Comparison of ENCODE assay signal across 1 cellular context in the genomic region with DNA sequence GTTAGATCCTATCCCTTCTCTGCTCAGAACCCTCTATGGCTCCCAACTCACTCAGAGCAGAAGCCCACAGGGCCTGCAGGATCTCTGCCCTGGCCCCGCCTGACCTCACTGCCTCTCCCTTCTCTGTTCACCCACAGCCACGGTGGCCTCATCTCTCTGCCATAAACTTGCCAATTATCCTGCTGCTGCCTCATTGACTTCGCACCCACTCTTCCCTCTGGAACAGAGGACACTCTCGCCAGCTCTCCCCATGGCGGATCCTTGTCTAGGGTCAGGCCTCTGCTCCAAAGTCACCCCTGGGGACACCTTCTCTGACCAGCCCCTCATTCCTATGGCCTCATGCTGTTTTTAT.
TF ChIP-seq lines count a peak whose summit lies in the region.

No MANE protein-coding gene starts in this region.

TF ChIP-seq in HepG2, 621 proteins besides CTCF, POLR2A, EP300 and RAD21 (continued from another document):
- TF ChIP-seq, protein P1, sequence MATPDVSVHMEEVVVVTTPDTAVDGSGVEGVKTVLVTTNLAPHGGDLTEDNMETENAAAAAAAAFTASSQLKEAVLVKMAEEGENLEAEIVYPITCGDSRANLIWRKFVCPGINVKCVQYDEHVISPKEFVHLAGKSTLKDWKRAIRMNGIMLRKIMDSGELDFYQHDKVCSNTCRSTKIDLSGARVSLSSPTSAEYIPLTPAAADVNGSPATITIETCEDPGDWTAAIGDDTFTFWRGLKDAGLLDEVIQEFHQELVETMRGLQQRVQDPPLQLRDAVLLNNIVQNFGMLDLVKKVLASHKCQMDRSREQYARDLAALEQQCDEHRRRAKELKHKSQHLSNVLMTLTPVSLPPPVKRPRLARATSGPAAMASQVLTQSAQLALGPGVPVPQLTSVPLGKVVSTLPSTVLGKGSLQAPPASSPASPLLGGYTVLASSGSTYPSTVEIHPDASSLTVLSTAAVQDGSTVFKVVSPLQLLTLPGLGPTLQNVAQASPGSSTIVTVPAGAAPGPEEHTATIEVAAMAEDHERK (CRISPR knock-in tag; IDR thresholded peaks at IDR 0.05; ENCODE audit: low read depth): no peak
- TF ChIP-seq FOSL2 (CRISPR knock-in tag; IDR thresholded peaks at IDR 0.05): no peak
- TF ChIP-seq BRD4 (CRISPR knock-in tag; IDR thresholded peaks at IDR 0.05): no peak
- no peak for TF ChIP-seq ZFP62 (CRISPR knock-in tag; IDR thresholded peaks at IDR 0.05)
- TF ChIP-seq HNRNPH1 (optimal IDR thresholded peaks at IDR 0.05; ENCODE audit: low read depth, low read length): no peak
- TF ChIP-seq ZNF224 (CRISPR knock-in tag; IDR thresholded peaks at IDR 0.05): peak; percentile 28; the same call in 1 of the 2 replicates
- no peak for TF ChIP-seq CBX1 (IDR thresholded peaks at IDR 0.05; ENCODE audit: low read depth)
- no peak for TF ChIP-seq MYC (CRISPR knock-in tag; IDR thresholded peaks at IDR 0.05; ENCODE audit: borderline replicate concordance)
- TF ChIP-seq TAF15 (IDR thresholded peaks at IDR 0.05; ENCODE audit: low read depth, low read length, poor library complexity, severe bottlenecking): no peak
- no peak for TF ChIP-seq ZNF550 (CRISPR knock-in tag; IDR thresholded peaks at IDR 0.05; ENCODE audit: borderline replicate concordance)
- no peak for TF ChIP-seq ZBTB8A (CRISPR knock-in tag; IDR thresholded peaks at IDR 0.05; ENCODE audit: borderline replicate concordance, low read depth)
- no peak for TF ChIP-seq ZNF570 (CRISPR knock-in tag; IDR thresholded peaks at IDR 0.05; ENCODE audit: borderline replicate concordance)
- TF ChIP-seq NONO (IDR thresholded peaks at IDR 0.05): no peak
- TF ChIP-seq NONO (CRISPR knock-in tag; conservative IDR thresholded peaks at IDR 0.05): no peak
- TF ChIP-seq, protein P2, sequence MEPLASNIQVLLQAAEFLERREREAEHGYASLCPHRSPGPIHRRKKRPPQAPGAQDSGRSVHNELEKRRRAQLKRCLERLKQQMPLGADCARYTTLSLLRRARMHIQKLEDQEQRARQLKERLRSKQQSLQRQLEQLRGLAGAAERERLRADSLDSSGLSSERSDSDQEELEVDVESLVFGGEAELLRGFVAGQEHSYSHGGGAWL (CRISPR knock-in tag; IDR thresholded peaks at IDR 0.05): no peak
- TF ChIP-seq HNF4A (CRISPR knock-in tag; IDR thresholded peaks at IDR 0.05): no peak
- no peak for TF ChIP-seq NR2F1 (CRISPR knock-in tag; IDR thresholded peaks at IDR 0.05)
- TF ChIP-seq, protein P3, sequence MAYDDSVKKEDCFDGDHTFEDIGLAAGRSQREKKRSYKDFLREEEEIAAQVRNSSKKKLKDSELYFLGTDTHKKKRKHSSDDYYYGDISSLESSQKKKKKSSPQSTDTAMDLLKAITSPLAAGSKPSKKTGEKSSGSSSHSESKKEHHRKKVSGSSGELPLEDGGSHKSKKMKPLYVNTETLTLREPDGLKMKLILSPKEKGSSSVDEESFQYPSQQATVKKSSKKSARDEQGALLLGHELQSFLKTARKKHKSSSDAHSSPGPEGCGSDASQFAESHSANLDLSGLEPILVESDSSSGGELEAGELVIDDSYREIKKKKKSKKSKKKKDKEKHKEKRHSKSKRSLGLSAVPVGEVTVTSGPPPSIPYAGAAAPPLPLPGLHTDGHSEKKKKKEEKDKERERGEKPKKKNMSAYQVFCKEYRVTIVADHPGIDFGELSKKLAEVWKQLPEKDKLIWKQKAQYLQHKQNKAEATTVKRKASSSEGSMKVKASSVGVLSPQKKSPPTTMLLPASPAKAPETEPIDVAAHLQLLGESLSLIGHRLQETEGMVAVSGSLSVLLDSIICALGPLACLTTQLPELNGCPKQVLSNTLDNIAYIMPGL (CRISPR knock-in tag; IDR thresholded peaks at IDR 0.05; ENCODE audit: borderline replicate concordance in 1 of 2, low read depth in 1 of 2): no peak
- peak; percentile 77; the same call in 1 of the 2 replicates for TF ChIP-seq ZNF598 (CRISPR knock-in tag; IDR thresholded peaks at IDR 0.05; ENCODE audit: borderline replicate concordance)
- no peak for TF ChIP-seq ZNF143 (CRISPR knock-in tag; IDR thresholded peaks at IDR 0.05)
- TF ChIP-seq ZNF547 (CRISPR knock-in tag; IDR thresholded peaks at IDR 0.05): 0 out of 2 replicates have a peak, but pooled peaks have one; percentile 47
- no peak for TF ChIP-seq NFIB (CRISPR knock-in tag; IDR thresholded peaks at IDR 0.05; ENCODE audit: borderline replicate concordance)
- TF ChIP-seq, protein P4, sequence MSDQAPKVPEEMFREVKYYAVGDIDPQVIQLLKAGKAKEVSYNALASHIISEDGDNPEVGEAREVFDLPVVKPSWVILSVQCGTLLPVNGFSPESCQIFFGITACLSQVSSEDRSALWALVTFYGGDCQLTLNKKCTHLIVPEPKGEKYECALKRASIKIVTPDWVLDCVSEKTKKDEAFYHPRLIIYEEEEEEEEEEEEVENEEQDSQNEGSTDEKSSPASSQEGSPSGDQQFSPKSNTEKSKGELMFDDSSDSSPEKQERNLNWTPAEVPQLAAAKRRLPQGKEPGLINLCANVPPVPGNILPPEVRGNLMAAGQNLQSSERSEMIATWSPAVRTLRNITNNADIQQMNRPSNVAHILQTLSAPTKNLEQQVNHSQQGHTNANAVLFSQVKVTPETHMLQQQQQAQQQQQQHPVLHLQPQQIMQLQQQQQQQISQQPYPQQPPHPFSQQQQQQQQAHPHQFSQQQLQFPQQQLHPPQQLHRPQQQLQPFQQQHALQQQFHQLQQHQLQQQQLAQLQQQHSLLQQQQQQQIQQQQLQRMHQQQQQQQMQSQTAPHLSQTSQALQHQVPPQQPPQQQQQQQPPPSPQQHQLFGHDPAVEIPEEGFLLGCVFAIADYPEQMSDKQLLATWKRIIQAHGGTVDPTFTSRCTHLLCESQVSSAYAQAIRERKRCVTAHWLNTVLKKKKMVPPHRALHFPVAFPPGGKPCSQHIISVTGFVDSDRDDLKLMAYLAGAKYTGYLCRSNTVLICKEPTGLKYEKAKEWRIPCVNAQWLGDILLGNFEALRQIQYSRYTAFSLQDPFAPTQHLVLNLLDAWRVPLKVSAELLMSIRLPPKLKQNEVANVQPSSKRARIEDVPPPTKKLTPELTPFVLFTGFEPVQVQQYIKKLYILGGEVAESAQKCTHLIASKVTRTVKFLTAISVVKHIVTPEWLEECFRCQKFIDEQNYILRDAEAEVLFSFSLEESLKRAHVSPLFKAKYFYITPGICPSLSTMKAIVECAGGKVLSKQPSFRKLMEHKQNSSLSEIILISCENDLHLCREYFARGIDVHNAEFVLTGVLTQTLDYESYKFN (CRISPR knock-in tag; conservative IDR thresholded peaks at IDR 0.05): no peak
- TF ChIP-seq, protein P5, sequence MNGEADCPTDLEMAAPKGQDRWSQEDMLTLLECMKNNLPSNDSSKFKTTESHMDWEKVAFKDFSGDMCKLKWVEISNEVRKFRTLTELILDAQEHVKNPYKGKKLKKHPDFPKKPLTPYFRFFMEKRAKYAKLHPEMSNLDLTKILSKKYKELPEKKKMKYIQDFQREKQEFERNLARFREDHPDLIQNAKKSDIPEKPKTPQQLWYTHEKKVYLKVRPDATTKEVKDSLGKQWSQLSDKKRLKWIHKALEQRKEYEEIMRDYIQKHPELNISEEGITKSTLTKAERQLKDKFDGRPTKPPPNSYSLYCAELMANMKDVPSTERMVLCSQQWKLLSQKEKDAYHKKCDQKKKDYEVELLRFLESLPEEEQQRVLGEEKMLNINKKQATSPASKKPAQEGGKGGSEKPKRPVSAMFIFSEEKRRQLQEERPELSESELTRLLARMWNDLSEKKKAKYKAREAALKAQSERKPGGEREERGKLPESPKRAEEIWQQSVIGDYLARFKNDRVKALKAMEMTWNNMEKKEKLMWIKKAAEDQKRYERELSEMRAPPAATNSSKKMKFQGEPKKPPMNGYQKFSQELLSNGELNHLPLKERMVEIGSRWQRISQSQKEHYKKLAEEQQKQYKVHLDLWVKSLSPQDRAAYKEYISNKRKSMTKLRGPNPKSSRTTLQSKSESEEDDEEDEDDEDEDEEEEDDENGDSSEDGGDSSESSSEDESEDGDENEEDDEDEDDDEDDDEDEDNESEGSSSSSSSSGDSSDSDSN (CRISPR knock-in tag; IDR thresholded peaks at IDR 0.05): 0 out of 2 replicates have a peak, but pooled peaks have one; percentile 12
- TF ChIP-seq FOXP1 (IDR thresholded peaks at IDR 0.05): no peak
- TF ChIP-seq FOXP1 (CRISPR knock-in tag; IDR thresholded peaks at IDR 0.05): no peak
- TF ChIP-seq ZNF121 (CRISPR knock-in tag; IDR thresholded peaks at IDR 0.05): no peak
- TF ChIP-seq MTF1 (CRISPR knock-in tag; IDR thresholded peaks at IDR 0.05): no peak
- no peak for TF ChIP-seq ATF1 (CRISPR knock-in tag; IDR thresholded peaks at IDR 0.05)
- TF ChIP-seq NFE2L2 (IDR thresholded peaks at IDR 0.05; ENCODE audit: low read length): no peak
